Comparison of ENCODE assay signal across 2 cellular contexts in genomic region chr7:1388936-1389335, GRCh38.
TF ChIP-seq lines count a peak whose summit lies in the region.

No MANE protein-coding gene starts in this region.

TF ChIP-seq in SK-N-SH, 30 proteins besides CTCF, POLR2A, EP300 and RAD21 (continued from another document):
- TF ChIP-seq YY1 (IDR thresholded peaks at IDR 0.05; ENCODE audit: low read depth) (no peak), ZBTB33 (IDR thresholded peaks at IDR 0.05; ENCODE audit: borderline replicate concordance, low read depth) (no peak), GABPA (IDR thresholded peaks at IDR 0.05; ENCODE audit: low read depth) (no peak), JUND (IDR thresholded peaks at IDR 0.05) (no peak)
- TF ChIP-seq, protein P1, sequence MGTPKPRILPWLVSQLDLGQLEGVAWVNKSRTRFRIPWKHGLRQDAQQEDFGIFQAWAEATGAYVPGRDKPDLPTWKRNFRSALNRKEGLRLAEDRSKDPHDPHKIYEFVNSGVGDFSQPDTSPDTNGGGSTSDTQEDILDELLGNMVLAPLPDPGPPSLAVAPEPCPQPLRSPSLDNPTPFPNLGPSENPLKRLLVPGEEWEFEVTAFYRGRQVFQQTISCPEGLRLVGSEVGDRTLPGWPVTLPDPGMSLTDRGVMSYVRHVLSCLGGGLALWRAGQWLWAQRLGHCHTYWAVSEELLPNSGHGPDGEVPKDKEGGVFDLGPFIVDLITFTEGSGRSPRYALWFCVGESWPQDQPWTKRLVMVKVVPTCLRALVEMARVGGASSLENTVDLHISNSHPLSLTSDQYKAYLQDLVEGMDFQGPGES (IDR thresholded peaks at IDR 0.05; ENCODE audit: low read depth, low read length), result no peak

TF ChIP-seq in SK-N-SH treated with all-trans-retinoic acid at 6 μM for 48 hours, 23 proteins besides CTCF, POLR2A, EP300 and RAD21 (continued from another document):
- no peak for TF ChIP-seq CREB5 (CRISPR knock-in tag; IDR thresholded peaks at IDR 0.05; ENCODE audit: low read depth)
- no peak for TF ChIP-seq CSRNP3 (CRISPR knock-in tag; IDR thresholded peaks at IDR 0.05)
